ENCODE assay signal across 9 cellular contexts in the genomic region with DNA sequence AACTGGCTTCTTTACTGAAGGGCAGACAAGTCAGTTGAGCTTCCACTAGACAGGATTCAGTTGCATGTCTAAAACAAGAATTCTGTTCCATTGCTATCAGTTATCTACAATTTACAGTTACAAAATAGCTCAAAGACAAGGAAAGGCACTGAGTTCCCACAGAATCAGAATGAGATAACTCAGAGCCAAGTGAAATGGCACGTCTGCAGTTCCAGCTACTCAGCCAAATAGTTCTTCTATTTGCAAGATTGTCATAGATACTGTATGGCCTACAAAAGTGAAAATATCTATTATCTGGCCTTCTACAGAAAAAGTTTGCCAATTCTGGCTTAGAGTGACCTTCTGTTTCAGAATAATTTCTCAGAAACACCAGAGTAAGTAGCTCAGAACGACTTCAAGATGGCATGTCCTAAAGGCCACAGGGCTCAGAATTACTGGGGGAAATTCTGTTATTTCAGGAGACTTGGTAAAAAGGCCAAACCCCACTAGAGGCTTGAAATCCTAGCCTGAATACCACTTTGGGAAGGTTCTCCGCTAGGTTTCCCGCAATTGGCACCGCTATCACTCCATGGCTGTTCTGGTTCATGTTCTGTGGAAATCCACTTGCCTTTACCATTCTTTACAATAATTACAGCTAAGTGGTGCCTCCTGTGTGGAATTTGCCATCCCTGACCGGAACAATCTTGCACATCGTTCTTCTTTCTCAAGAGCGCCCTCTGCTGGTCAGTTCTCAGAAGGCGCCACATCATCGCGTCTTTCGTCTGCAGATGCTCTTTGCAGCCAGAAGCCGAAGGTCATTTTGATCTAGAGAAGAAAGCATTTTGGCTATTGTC. TPM values are rescaled to one million over a fixed set of nuclear protein-coding genes. Genes with fewer than 3 reads are reported as not detected.
DNase-seq lines count a peak whose midpoint lies in the region; ATAC-seq, FAIRE-seq and TF ChIP-seq lines count a peak whose summit lies in the region.
"Had no signal": no experiment of that assay in that cellular context is flagged by ENCODE, and none has a peak within 500 bp of the region (broad histone marks: within the 10 kb centered on the region; RNA-seq: fewer than 3 reads in every experiment).

No MANE protein-coding gene starts in this region.

- H2AFZ ChIP-seq in endothelial cell of umbilical vein (ENCODE audit: low read depth, low read length) = no peak overlapping the region

- ATAC-seq in activated CD8-positive, alpha-beta memory T cell treated with anti-CD3 and anti-CD28 coated beads, Interleukin-2, amount 10 ng/mL, durations not matched to agents 7 days and 5 days = peak; percentile 74
- ATAC-seq in mucosa of descending colon = peak; percentile 91

- no peak overlapping the region for H3K27ac ChIP-seq in endothelial cell of umbilical vein (ENCODE audit: insufficient read depth, low read depth, low read length)

- CTCF ChIA-PET in activated CD8-positive, alpha-beta memory T cell treated with anti-CD3 and anti-CD28 coated beads, Interleukin-2, amount 10 ng/mL, durations not matched to agents 7 days and 5 days (lab: Charles Lee) = interaction anchor here (0.7 to 2.8 kb wide), 29 partner anchors 9 to 696 kb away, joined by 3 to 11 read pairs (median 4); a partner anchor contains a TSS
- CTCF ChIA-PET in endothelial cell of umbilical vein (lab: Charles Lee) = interaction anchor here (0.6 to 3.2 kb wide), 47 partner anchors 9 to 700 kb away, joined by 3 to 36 read pairs (median 4); a partner anchor contains a TSS

- H3K4me3 ChIP-seq in endothelial cell of umbilical vein (replicated peaks in 1 of 3; ENCODE audit: insufficient read depth in 1 of 3, low read depth in 1 of 3, low read length in 3 of 3) = no peak overlapping the region
- no peak overlapping the region for H3K4me3 ChIP-seq in mucosa of descending colon

- BruUV-seq in endothelial cell of umbilical vein (replicated peaks; lab: Mats Ljungman, UMichigan) = no TSS peak

- intact Hi-C loops in endothelial cell of umbilical vein (cut with micrococcal nuclease) (loop anchor here (1.0 to 5.0 kb wide), 5 partner anchors 131 to 695 kb away; no protein-coding TSS in a partner anchor), mucosa of descending colon (cut with DNase I, micrococcal nuclease) (no loop called here)

- TF ChIP-seq CTCF in endothelial cell of umbilical vein (IDR thresholded peaks at IDR 0.05; ENCODE audit: extremely low read depth in 1 of 2, insufficient read depth in 1 of 2, low read depth in 1 of 2, low read length in 2 of 2) (peak; percentile 82 to 90), mucosa of descending colon (IDR thresholded peaks at IDR 0.05) (peak; percentile 87)

- no peaks in the 10 kb centered on the region for H3K9me1 ChIP-seq in endothelial cell of umbilical vein (replicated peaks; ENCODE audit: control insufficient read depth, extremely low read depth, insufficient read depth, low read length)

- FAIRE-seq in endothelial cell of umbilical vein (lab: Jason Lieb, UNC) = peak; percentile 97

- H3K4me1 ChIP-seq in endothelial cell of umbilical vein (ENCODE audit: control insufficient read depth, extremely low read depth, insufficient read depth, low read length) (no peaks in the 10 kb centered on the region), mucosa of descending colon (ENCODE audit: low read depth) (no peaks in the 10 kb centered on the region)

- no peak overlapping the region for H3K4me2 ChIP-seq in endothelial cell of umbilical vein (ENCODE audit: insufficient read depth, low read length)

- no peak for TF ChIP-seq POLR2A in endothelial cell of umbilical vein (IDR thresholded peaks at IDR 0.05; ENCODE audit: low read depth, low read length)

- H3K36me3 ChIP-seq in endothelial cell of umbilical vein (ENCODE audit: control insufficient read depth in 2 of 2, extremely low read depth in 1 of 2, insufficient read depth in 2 of 2, low read length in 2 of 2) (no peaks in the 10 kb centered on the region), mucosa of descending colon (ENCODE audit: low read depth) (no peaks in the 10 kb centered on the region)

- no peak overlapping the region for H3K27ac Mint-ChIP-seq in activated CD8-positive, alpha-beta memory T cell treated with anti-CD3 and anti-CD28 coated beads, Interleukin-2, amount 10 ng/mL, durations not matched to agents 7 days and 5 days
- H3K27ac Mint-ChIP-seq: stimulated activated naive CD8-positive, alpha-beta T cell treated with anti-CD3 and anti-CD28 coated beads, Interleukin-15, Interleukin-2, amounts not matched to agents 100 ng/mL and 50 ng/mL, for 24 hours had no signal

- DNase-seq in NK-92 treated with Interleukin-12 subunit alpha and Interleukin-12 subunit beta, amount 100 ng/mL, for 24 hours (lab: John Stamatoyannopoulos, UW) = peak; percentile 62
- DNase-seq in NK-92 (lab: John Stamatoyannopoulos, UW; ENCODE audit: unreplicated experiment) (no peak), HuH-7 (ENCODE audit: low spot score) (peak; percentile 34), NOMO-1 treated with DMSO at 0.1 percent for 48 hours (lab: John Stamatoyannopoulos, UW; ENCODE audit: unreplicated experiment) (peak; percentile 41), endothelial cell of umbilical vein (ENCODE audit: low read depth, low spot score) (peak; percentile 80), mucosa of descending colon (peak; percentile 68 to 95 (median 86))
- peak; percentile 87 for DNase-seq in activated CD8-positive, alpha-beta memory T cell treated with anti-CD3 and anti-CD28 coated beads, Interleukin-2, amount 10 ng/mL, durations not matched to agents 7 days and 5 days
- DNase-seq in stimulated activated CD8-positive, alpha-beta memory T cell treated with anti-CD3 and anti-CD28 coated beads, Interleukin-7, amount 100 ng/mL, for 1 hour (ENCODE audit: low read depth in 2 of 2) = peak; percentile 69 to 80

- H3K27me3 ChIP-seq in endothelial cell of umbilical vein (ENCODE audit: control insufficient read depth in 2 of 2, insufficient read depth in 2 of 2, low read length in 2 of 2) = peaks cover 23 to 32% of the 10 kb centered on the region in 2 experiments

- no peaks in the 10 kb centered on the region for H3K36me3 Mint-ChIP-seq in activated CD8-positive, alpha-beta memory T cell treated with anti-CD3 and anti-CD28 coated beads, Interleukin-2, amount 10 ng/mL, durations not matched to agents 7 days and 5 days

- POLR2A ChIA-PET in endothelial cell of umbilical vein (lab: Charles Lee) = no interaction called here

- peaks cover 23% of the 10 kb centered on the region for H3K4me1 Mint-ChIP-seq in activated CD8-positive, alpha-beta memory T cell treated with anti-CD3 and anti-CD28 coated beads, Interleukin-2, amount 10 ng/mL, durations not matched to agents 7 days and 5 days

- no peaks in the 10 kb centered on the region for H3K9me3 Mint-ChIP-seq in activated CD8-positive, alpha-beta memory T cell treated with anti-CD3 and anti-CD28 coated beads, Interleukin-2, amount 10 ng/mL, durations not matched to agents 7 days and 5 days (ENCODE audit: low read depth)
- H3K9me3 Mint-ChIP-seq: stimulated activated naive CD8-positive, alpha-beta T cell treated with anti-CD3 and anti-CD28 coated beads, Interleukin-15, Interleukin-2, amounts not matched to agents 100 ng/mL and 50 ng/mL, for 24 hours had no signal

- H3K4me3 Mint-ChIP-seq in activated CD8-positive, alpha-beta memory T cell treated with anti-CD3 and anti-CD28 coated beads, Interleukin-2, amount 10 ng/mL, durations not matched to agents 7 days and 5 days = no peak overlapping the region
- H3K4me3 Mint-ChIP-seq: stimulated activated naive CD8-positive, alpha-beta T cell treated with anti-CD3 and anti-CD28 coated beads, Interleukin-15, Interleukin-2, amounts not matched to agents 100 ng/mL and 50 ng/mL, for 24 hours had no signal

- no peaks in the 10 kb centered on the region for H3K79me2 ChIP-seq in endothelial cell of umbilical vein (ENCODE audit: control insufficient read depth, insufficient read depth, low read length)

- H3K9me3 ChIP-seq in endothelial cell of umbilical vein (replicated peaks; ENCODE audit: control insufficient read depth, insufficient read depth, low read length) (no peaks in the 10 kb centered on the region), mucosa of descending colon (no peaks in the 10 kb centered on the region)

- H3K27me3 Mint-ChIP-seq in activated CD8-positive, alpha-beta memory T cell treated with anti-CD3 and anti-CD28 coated beads, Interleukin-2, amount 10 ng/mL, durations not matched to agents 7 days and 5 days = no peaks in the 10 kb centered on the region
- H3K27me3 Mint-ChIP-seq: stimulated activated naive CD8-positive, alpha-beta T cell treated with anti-CD3 and anti-CD28 coated beads, Interleukin-15, Interleukin-2, amounts not matched to agents 100 ng/mL and 50 ng/mL, for 24 hours had no signal

- dilution Hi-C loops in endothelial cell of umbilical vein (cut with MboI; ENCODE audit: extremely low pct_ligation_motif_present, low sequenced_read_pairs) = no loop called here

- H3K9ac ChIP-seq in endothelial cell of umbilical vein (replicated peaks; ENCODE audit: extremely low read depth, insufficient read depth, low read length) = no peak overlapping the region

- H4K20me1 ChIP-seq in endothelial cell of umbilical vein (replicated peaks; ENCODE audit: control insufficient read depth, extremely low read depth, insufficient read depth, low read length) = no peaks in the 10 kb centered on the region

TF ChIP-seq in endothelial cell of umbilical vein, 7 proteins besides CTCF, POLR2A, EP300 and RAD21 (continues in another document):
- TF ChIP-seq EZH2 (IDR thresholded peaks at IDR 0.05; ENCODE audit: borderline replicate concordance, low read depth, low read length, severe bottlenecking) = no peak
- no peak for TF ChIP-seq JUN (IDR thresholded peaks at IDR 0.05; ENCODE audit: borderline replicate concordance, insufficient read depth, insufficient read length, low read depth)
- no peak for TF ChIP-seq POLR2AphosphoS5 (IDR thresholded peaks at IDR 0.05; ENCODE audit: insufficient read depth, low read depth, low read length)
- no peak for TF ChIP-seq GATA2 (IDR thresholded peaks at IDR 0.05; ENCODE audit: insufficient read depth, insufficient read length, low read depth, low read length)

RNA-seq across cellular contexts. Expression of a gene that starts 10.6 kb away (rescaled TPM):
- 100 to 1,000 TPM; 147 to 180 TPM for total RNA-seq in activated CD8-positive, alpha-beta memory T cell treated with anti-CD3 and anti-CD28 coated beads, Interleukin-2, amount 10 ng/mL, durations not matched to agents 7 days and 5 days
- total RNA-seq in endothelial cell of umbilical vein = 225 and 237 TPM in 2 replicates
- 46.8 and 64.0 TPM in 2 replicates for polyA plus RNA-seq in endothelial cell of umbilical vein
- polyA plus RNA-seq in endothelial cell of umbilical vein (2011; cell fraction: cytosol; rRNA removed) = 113 TPM in 2 replicates
- polyA plus RNA-seq in endothelial cell of umbilical vein (2011; cell fraction: nucleus; rRNA removed) = 62.2 and 65.4 TPM in 2 replicates
- polyA plus RNA-seq in endothelial cell of umbilical vein (2012) = 264 and 316 TPM in 2 replicates
- polyA minus RNA-seq in endothelial cell of umbilical vein = 92.0 and 93.6 TPM in 2 replicates
- 195 TPM for polyA minus RNA-seq in endothelial cell of umbilical vein (2011; cell fraction: cytosol; rRNA and poly(A)+ RNA removed)
- polyA minus RNA-seq in endothelial cell of umbilical vein (2011; cell fraction: nucleus; rRNA and poly(A)+ RNA removed) = 50.8 and 56.7 TPM in 2 replicates
- total RNA-seq in mucosa of descending colon = 100 to 1,000 TPM; 108 to 140 (median 131) TPM
